27 cellular contexts compared by ENCODE assay signal in genomic region chr4:1571986-1572385, GRCh38.
A peak's percentile ranks its signal among the peaks of the same experiment; 100 is the strongest.
DNase-seq lines count a peak whose midpoint lies in the region; ATAC-seq, FAIRE-seq and TF ChIP-seq lines count a peak whose summit lies in the region.
"Had no signal": no experiment of that assay in that cellular context is flagged by ENCODE, and none has a peak within 500 bp of the region (broad histone marks: within the 10 kb centered on the region; RNA-seq: fewer than 3 reads in every experiment).

No MANE protein-coding gene starts in this region.

- peak overlapping the region; percentile 72; the same call in 1 of the 2 replicates for H2BK20ac ChIP-seq in H1 (ENCODE audit: low read length)

- no peak overlapping the region for H3K14ac ChIP-seq in H1 (ENCODE audit: insufficient read length)

- no peak for TF ChIP-seq CTCF in H1 (IDR thresholded peaks at IDR 0.05; ENCODE audit: control extremely low read depth in 1 of 3, insufficient read depth in 1 of 3, low read depth in 1 of 3, low read length in 3 of 3)
- no peak for TF ChIP-seq CTCF in mucosa of descending colon (IDR thresholded peaks at IDR 0.05)

- H2AK5ac ChIP-seq in H1 (ENCODE audit: low read depth, low read length): peak overlapping the region; percentile 65; the same call in 1 of the 2 replicates

- no peak overlapping the region for H2BK120ac ChIP-seq in H1 (replicated peaks; ENCODE audit: low read depth, low read length)

- H3K4me2 ChIP-seq in H1 (ENCODE audit: insufficient read depth in 1 of 2, low read depth in 2 of 2, low read length in 2 of 2): peak overlapping the region; percentile 46 to 67; a peak in 3 of 4 replicates
- H3K4me2 ChIP-seq: BLaER1 treated with 17β-estradiol and CSF1 and Interleukin-3, amounts not matched to agents 10 nM and 100 nM had no signal

- peaks cover 10% of the 10 kb centered on the region; the same call in 1 of the 2 replicates for H3K23me2 ChIP-seq in H1 (ENCODE audit: low read depth, low read length)

- 14% methylated on average over 11 of the region's 11 CpGs for WGBS in HUES64
- WGBS in H1 (ENCODE audit: extremely low coverage in 1 of 2, insufficient coverage in 1 of 2, insufficient read length in 1 of 2, insufficient replicate concordance in 2 of 2, low coverage in 1 of 2, low lambda C conversion rate in 2 of 2, missing lambda C conversion rate in 1 of 2), 2 experiments: 34% methylated on average over 10 of the region's 11 CpGs; no CpG with 5 or more reads in 1 of the 2 experiments

- H2BK12ac ChIP-seq in H1 (ENCODE audit: low read depth, low read length): 0 out of 2 replicates have a peak overlapping the region, but pooled peaks have one; percentile 50

- H3K4me3 ChIP-seq in HUES64 (ENCODE audit: low read length) (peak overlapping the region; percentile 26; the same call in 1 of the 2 replicates), H1 (ENCODE audit: extremely low read depth in 1 of 4, insufficient read depth in 2 of 4, low read depth in 3 of 4, low read length in 4 of 4) (peak overlapping the region in 1 of 4 experiments; percentile 46; a peak in 2 of 8 replicates), mucosa of descending colon (no peak overlapping the region)
- H3K4me3 ChIP-seq: BLaER1 treated with 17β-estradiol and CSF1 and Interleukin-3, amounts not matched to agents 10 nM and 100 nM; body of pancreas; suprapubic skin had no signal

- H4K91ac ChIP-seq in H1 (replicated peaks; ENCODE audit: insufficient read length, low read length): peak overlapping the region; percentile 11

- H2BK15ac ChIP-seq in H1 (ENCODE audit: low read length): no peak overlapping the region

- POLR2A ChIA-PET in H1 (lab: Charles Lee; ENCODE audit: partially characterized antibody): interaction anchor here (1.2 to 1.8 kb wide), 3 partner anchors 8 to 141 kb away, joined by 3 to 5 read pairs (median 4); partner anchors contain the start of gene SLBP

- no peak overlapping the region for H3K4ac ChIP-seq in H1 (replicated peaks; ENCODE audit: insufficient read length, low read depth, low read length)

- CTCF ChIA-PET in H1 (lab: Charles Lee; ENCODE audit: partially characterized antibody): interaction anchor here (0.7 to 1.8 kb wide), 5 partner anchors 9 to 576 kb away, joined by 3 to 4 read pairs (median 3); no protein-coding TSS in a partner anchor

- peaks cover 4% of the 10 kb centered on the region for H3K27me3 ChIP-seq in HUES64 (ENCODE audit: insufficient read depth, low read length)
- no peaks in the 10 kb centered on the region; a peak in 1 of 7 replicates for H3K27me3 ChIP-seq in H1 (replicated peaks in 1 of 4; ENCODE audit: control insufficient read depth in 3 of 4, extremely low read depth in 1 of 4, insufficient read depth in 3 of 4, low read length in 3 of 4)

- intact Hi-C loops in mucosa of descending colon (cut with DNase I, micrococcal nuclease): no loop called here

- peak overlapping the region; percentile 63; the same call in 1 of the 2 replicates for H3K27ac ChIP-seq in HUES64 (ENCODE audit: low read depth, low read length)
- no peak overlapping the region for H3K27ac ChIP-seq in H1 (ENCODE audit: low read depth, low read length)
- H3K27ac ChIP-seq: BLaER1 treated with 17β-estradiol and CSF1 and Interleukin-3, amounts not matched to agents 10 nM and 100 nM; body of pancreas; parathyroid adenoma; suprapubic skin had no signal

- H4K5ac ChIP-seq in H1 (ENCODE audit: insufficient read length, low read depth, low read length): no peak overlapping the region

- TF ChIP-seq EP300 in H1 (IDR thresholded peaks at IDR 0.05; ENCODE audit: borderline replicate concordance in 1 of 2, low read depth in 2 of 2, low read length in 2 of 2): no peak

- peak; percentile 58 for FAIRE-seq in H1 (lab: Jason Lieb, UNC)
- FAIRE-seq: D721Med, keratinocyte, RCC 7860 had no signal

- H3K79me1 ChIP-seq in H1 (ENCODE audit: low read depth, low read length): peaks cover 2% of the 10 kb centered on the region; the same call in 1 of the 2 replicates

- TF ChIP-seq POLR2A in H1 (IDR thresholded peaks at IDR 0.05; ENCODE audit: control extremely low read depth in 1 of 2, low read depth in 2 of 2, low read length in 2 of 2): no peak

- peaks cover 0 to 4% of the 10 kb centered on the region in 2 experiments for H4K20me1 ChIP-seq in H1 (replicated peaks in 1 of 2; ENCODE audit: control insufficient read depth in 1 of 2, insufficient read depth in 2 of 2, low read length in 2 of 2)

- DNase-seq in H1 (ENCODE audit: low read depth in 1 of 2, low spot score in 2 of 2) (no peak), mucosa of descending colon (peak in 2 of 3 donors; percentile 25 to 45), hippocampal formation (lab: John Stamatoyannopoulos, UW) (no peak), NCI-H82 treated with DMSO at 0.1 percent for 48 hours (lab: John Stamatoyannopoulos, UW; ENCODE audit: unreplicated experiment) (no peak), nucleus accumbens (lab: John Stamatoyannopoulos, UW) (no peak)
- DNase-seq: activated CD4-positive, alpha-beta memory T cell treated with anti-CD3 and anti-CD28 coated beads, Interleukin-2, amount 10 ng/mL, durations not matched to agents 7 days and 5 days; activated gamma-delta T cell; activated naive CD8-positive, alpha-beta T cell treated with anti-CD3 and anti-CD28 coated beads, Interleukin-2, amount 50 U/mL, for 24 hours; body of pancreas; effector CD8-positive, alpha-beta T cell; erythroblast; foreskin fibroblast; naive thymus-derived CD4-positive, alpha-beta T cell; NCI-H1048; NCI-H1930; NCI-H345; NCI-H82 had no signal

- H3K23ac ChIP-seq in H1 (ENCODE audit: insufficient read length): no peak overlapping the region

- H3K9ac ChIP-seq in ES-I3 (ENCODE audit: low read depth, low read length): peak overlapping the region; percentile 11; the same call in 1 of the 2 replicates
- peak overlapping the region; percentile 39; the same call in 1 of the 2 replicates for H3K9ac ChIP-seq in HUES64 (ENCODE audit: low read depth, low read length)
- no peak overlapping the region for H3K9ac ChIP-seq in H1 (replicated peaks in 1 of 4; ENCODE audit: extremely low read depth in 1 of 4, low read depth in 3 of 4, low read length in 3 of 4)
- H3K9ac ChIP-seq: BLaER1 treated with 17β-estradiol and CSF1 and Interleukin-3, amounts not matched to agents 10 nM and 100 nM; parathyroid adenoma had no signal

- no peak overlapping the region for H2BK5ac ChIP-seq in H1 (ENCODE audit: low read depth, low read length)

- no peaks in the 10 kb centered on the region for H3K36me3 ChIP-seq in ES-I3 (ENCODE audit: insufficient read depth, low read length)
- no peaks in the 10 kb centered on the region for H3K36me3 ChIP-seq in HUES64 (ENCODE audit: insufficient read depth, low read length)
- H3K36me3 ChIP-seq in H1 (ENCODE audit: control insufficient read depth in 2 of 4, insufficient read depth in 4 of 4, low read length in 3 of 4): no peaks in the 10 kb centered on the region
- H3K36me3 ChIP-seq in mucosa of descending colon (ENCODE audit: low read depth): no peaks in the 10 kb centered on the region
- H3K36me3 ChIP-seq: BLaER1 treated with 17β-estradiol and CSF1 and Interleukin-3, amounts not matched to agents 10 nM and 100 nM; suprapubic skin had no signal

- H3K9me3 ChIP-seq in ES-I3 (ENCODE audit: control insufficient read depth, insufficient read depth, low read length) (no peaks in the 10 kb centered on the region), HUES64 (ENCODE audit: insufficient read depth, low read depth, low read length) (no peaks in the 10 kb centered on the region), H1 (ENCODE audit: insufficient read depth in 2 of 2, low read depth in 1 of 2, low read length in 1 of 2) (no peaks in the 10 kb centered on the region), mucosa of descending colon (no peaks in the 10 kb centered on the region)
- H3K9me3 ChIP-seq: BLaER1 treated with 17β-estradiol and CSF1 and Interleukin-3, amounts not matched to agents 10 nM and 100 nM; body of pancreas; suprapubic skin had no signal

- H3K4me1 ChIP-seq in ES-I3 (ENCODE audit: insufficient read depth, low read length) (peaks cover 18% of the 10 kb centered on the region; the same call in 1 of the 2 replicates), HUES64 (ENCODE audit: insufficient read depth, low read length) (peaks cover 13% of the 10 kb centered on the region), H1 (replicated peaks in 1 of 4; ENCODE audit: control insufficient read depth in 3 of 4, insufficient read depth in 4 of 4, low read length in 3 of 4) (peaks cover 2 to 34% (median 23%) of the 10 kb centered on the region in 4 experiments), mucosa of descending colon (ENCODE audit: low read depth) (peaks cover 3% of the 10 kb centered on the region)
- H3K4me1 ChIP-seq: body of pancreas, parathyroid adenoma had no signal

- no peak overlapping the region for H3K56ac ChIP-seq in H1 (replicated peaks; ENCODE audit: insufficient read length, low read depth, low read length)

- H3K18ac ChIP-seq in H1 (ENCODE audit: extremely low read depth, low read length): no peak overlapping the region

- no peak for ATAC-seq in mucosa of descending colon
- ATAC-seq in HG02678 (IDR thresholded peaks at IDR 0.05; ENCODE audit: unreplicated experiment): no peak
- ATAC-seq: activated CD4-positive, CD25-positive, alpha-beta regulatory T cell treated with anti-CD3 and anti-CD28 coated beads, Interleukin-2, amount 50 U/mL, for 24 hours; activated naive CD8-positive, alpha-beta T cell treated with anti-CD3 and anti-CD28 coated beads, Interleukin-2, amount 50 U/mL, for 24 hours; body of pancreas; naive thymus-derived CD4-positive, alpha-beta T cell had no signal

- H3K79me2 ChIP-seq in H1 (ENCODE audit: control insufficient read depth in 1 of 2, insufficient read depth in 2 of 2, low read length in 2 of 2): no peaks in the 10 kb centered on the region
- H3K79me2 ChIP-seq: parathyroid adenoma had no signal

- H2AFZ ChIP-seq in H1 (ENCODE audit: low read length): no peak overlapping the region
- H2AFZ ChIP-seq: parathyroid adenoma had no signal

- H4K8ac ChIP-seq in H1 (ENCODE audit: extremely low read depth, insufficient read depth, low read length): no peak overlapping the region

- TF ChIP-seq RAD21 in H1 (IDR thresholded peaks at IDR 0.05 in 1 of 2, conservative IDR thresholded peaks at IDR 0.05 in 1 of 2; ENCODE audit: low read depth in 2 of 2, low read length in 2 of 2): no peak

TF ChIP-seq in H1, 55 proteins besides CTCF, POLR2A, EP300 and RAD21 (continues in another document):
- no peak for TF ChIP-seq ATF2 (IDR thresholded peaks at IDR 0.05; ENCODE audit: low read length)
- TF ChIP-seq SAP30 (IDR thresholded peaks at IDR 0.05; ENCODE audit: insufficient read depth, insufficient replicate concordance, low read length): no peak
- TF ChIP-seq JUN (IDR thresholded peaks at IDR 0.05; ENCODE audit: low read depth, low read length): no peak

Comparison
In these comparisons a context has a peak if more than half of its experiments do, and no peak if none do; other contexts are left out.
1. H3K9ac ChIP-seq: peak in ES-I3 (single experiment) and HUES64 (single experiment); none in H1 (0 of 4).
2. DNase-seq: peak in mucosa of descending colon (2 of 3); none in H1 (0 of 2), hippocampal formation (0 of 2), NCI-H82 treated with DMSO at 0.1 percent for 48 hours (single experiment) and nucleus accumbens (0 of 56).